20 cellular contexts compared by ENCODE assay signal in genomic region chr6:136307351-136307750, GRCh38. TPM values are rescaled to one million over a fixed set of nuclear protein-coding genes. Genes with fewer than 3 reads are reported as not detected.
DNase-seq lines count a peak whose midpoint lies in the region; ATAC-seq, FAIRE-seq and TF ChIP-seq lines count a peak whose summit lies in the region.
"Had no signal": no experiment of that assay in that cellular context is flagged by ENCODE, and none has a peak within 500 bp of the region (broad histone marks: within the 10 kb centered on the region; RNA-seq: fewer than 3 reads in every experiment).

No MANE protein-coding gene starts in this region.

- no peak overlapping the region for H3K4me2 ChIP-seq in GM12878 (ENCODE audit: control insufficient read depth, insufficient read depth)
- H3K4me2 ChIP-seq: A549 had no signal

- CTCF ChIA-PET in GM12878 (lab: Yijun Ruan, JAX): no interaction called here

- TF ChIP-seq CTCF in BE2C (IDR thresholded peaks at IDR 0.05; ENCODE audit: low read depth, low read length) (no peak), GM12878 (IDR thresholded peaks at IDR 0.05 in 2 of 3, conservative IDR thresholded peaks at IDR 0.05 in 1 of 3; ENCODE audit: control insufficient read depth in 2 of 3, extremely low read depth in 1 of 3, insufficient read depth in 1 of 3, low read depth in 3 of 3, low read length in 3 of 3) (no peak)

- no peak overlapping the region for H3K27ac ChIP-seq in GM12878 (ENCODE audit: control insufficient read depth, insufficient read depth)
- H3K27ac ChIP-seq: A549, RWPE1 had no signal

- no peaks in the 10 kb centered on the region for H4K20me1 ChIP-seq in GM12878 (ENCODE audit: control insufficient read depth, insufficient read depth)

- H3K4me1 ChIP-seq in BE2C: peaks cover 18% of the 10 kb centered on the region
- no peaks in the 10 kb centered on the region for H3K4me1 ChIP-seq in GM12878 (ENCODE audit: control insufficient read depth, insufficient read depth, low read length)
- H3K4me1 ChIP-seq: A549 had no signal

- H3K79me2 ChIP-seq in GM12878 (ENCODE audit: control insufficient read depth, insufficient read depth, low read length): no peaks in the 10 kb centered on the region

- POLR2A ChIA-PET in GM12878 (lab: Charles Lee): no interaction called here

- no peak for FAIRE-seq in GM12878 (lab: Jason Lieb, UNC)
- FAIRE-seq: A549, G401.6, H1 had no signal

- BruUV-seq in GM12878 (replicated peaks; lab: Mats Ljungman, UMichigan): no TSS peak

- H3K4me3 ChIP-seq in BE2C (ENCODE audit: low read depth, low read length) (no peak overlapping the region), GM12878 (no peak overlapping the region)
- H3K4me3 ChIP-seq: A549 had no signal

- RAD21 ChIA-PET in GM12878 (lab: Charles Lee; ENCODE audit: unreplicated experiment): no interaction called here

- no peak overlapping the region for H2AFZ ChIP-seq in GM12878 (ENCODE audit: control insufficient read depth, low read depth, low read length)

- H3K9ac ChIP-seq in GM12878 (ENCODE audit: control insufficient read depth, insufficient read depth, low read length): no peak overlapping the region

- ATAC-seq in GM12878 (no peak), GM18519 (IDR thresholded peaks at IDR 0.05; ENCODE audit: low FRiP score, unreplicated experiment) (no peak)
- ATAC-seq: A549, HCT116, T-cell had no signal

- TF ChIP-seq EP300 in GM12878 (IDR thresholded peaks at IDR 0.05; ENCODE audit: borderline replicate concordance in 1 of 2, control insufficient read depth in 1 of 2, low read depth in 2 of 2, low read length in 2 of 2): no peak

- TF ChIP-seq RAD21 in GM12878 (IDR thresholded peaks at IDR 0.05; ENCODE audit: insufficient read depth, low read depth, low read length): no peak

- no peak for TF ChIP-seq POLR2A in GM12878 (IDR thresholded peaks at IDR 0.05; ENCODE audit: low read depth, low read length)

- SMC1A ChIA-PET in GM12878 (lab: Charles Lee; ENCODE audit: uncharacterized antibody, unreplicated experiment): no interaction called here

- H3K9me3 ChIP-seq in BE2C: no peaks in the 10 kb centered on the region
- no peaks in the 10 kb centered on the region for H3K9me3 ChIP-seq in GM12878 (replicated peaks; ENCODE audit: control insufficient read depth, insufficient read depth, low read length)
- H3K9me3 ChIP-seq: A549 had no signal

- DNase-seq in BE2C: peak; percentile 16
- DNase-seq in NCI-H1694 (lab: John Stamatoyannopoulos, UW): peak; percentile 35
- peak; percentile 31 for DNase-seq in NCI-H446 treated with DMSO at 0.1 percent for 48 hours (lab: John Stamatoyannopoulos, UW)
- no peak for DNase-seq in GM12878 (ENCODE audit: low read depth, low spot score)
- DNase-seq in activated naive CD4-positive, alpha-beta T cell treated with Interleukin-2 at 50 U/mL for 16 hours: no peak
- no peak for DNase-seq in GF-D8 (lab: John Stamatoyannopoulos, UW)
- DNase-seq: CD4-positive, CD25-positive, alpha-beta regulatory T cell; COR-L47; KG1; NCI-H1092; NCI-H1436; NCI-H2029; SHP77 treated with DMSO at 0.1 percent for 48 hours; T-cell had no signal

- in situ Hi-C loops in GM12878 (cut with MboI): no loop called here

- H3K27me3 ChIP-seq in BE2C (no peaks in the 10 kb centered on the region), GM12878 (replicated peaks in 1 of 2; ENCODE audit: control insufficient read depth in 2 of 2, insufficient read depth in 2 of 2, low read length in 1 of 2) (no peaks in the 10 kb centered on the region; a peak in 2 of 4 replicates)

- intact Hi-C loops in GM12878 (cut with micrococcal nuclease; ENCODE audit: unreplicated experiment): no loop called here

- H3K36me3 ChIP-seq in BE2C (no peaks in the 10 kb centered on the region), GM12878 (ENCODE audit: control insufficient read depth in 2 of 2, insufficient read depth in 2 of 2, low read length in 1 of 2) (no peaks in the 10 kb centered on the region)

TF ChIP-seq in GM12878, 131 proteins besides CTCF, POLR2A, EP300 and RAD21 (continues in another document):
- TF ChIP-seq ZBTB40 (IDR thresholded peaks at IDR 0.05; ENCODE audit: borderline replicate concordance): peak; percentile 52; the same call in 1 of the 2 replicates
- TF ChIP-seq ZBTB33 (IDR thresholded peaks at IDR 0.05): no peak

RNA-seq across cellular contexts. Expression of gene BCLAF1, which starts 17.7 kb away (rescaled TPM):
- polyA plus RNA-seq in BE2C (2012; ENCODE audit: insufficient read depth, insufficient read length, low read depth): 87.7 TPM
- 432 and 455 TPM in 2 replicates for total RNA-seq in GM12878 (2013; cell fraction: nucleolus; rRNA removed)
- total RNA-seq in GM12878 (2014; rRNA removed) (94.1 and 115 TPM in 2 replicates), GM12878 (2014; rRNA removed; fragmentation: Illumina TruSeq; extraction: Trizol) (219 TPM in 2 replicates), GM12878 (2021) (139 and 154 TPM in 2 replicates)
- 30.6 TPM for polyA plus RNA-seq in GM12878 (2011; ENCODE audit: low read depth)
- polyA plus RNA-seq in GM12878 (2011; rRNA removed) (111 and 160 TPM in 2 replicates), GM12878 (2014; fragmentation: Illumina TruSeq; extraction: Trizol) (223 and 237 TPM in 2 replicates), GM12878 (2014; fragmentation: Nextera tagmentation; extraction: Ambion mirVana) (10 to 100 TPM; 56.0 to 62.1 TPM), GM12878 (2014; rRNA removed) (77.0 and 87.9 TPM in 2 replicates), GM12878 (2016; fragmentation: Nextera tagmentation; extraction: Ambion mirVana) (100 to 1,000 TPM; 117 to 122 TPM)
- 37.2 and 38.3 TPM in 2 replicates for polyA plus RNA-seq in GM12878 (2011; cell fraction: cytosol; rRNA removed)
- polyA plus RNA-seq in GM12878 (2011; cell fraction: nucleus; rRNA removed): 128 and 129 TPM in 2 replicates
- polyA plus RNA-seq in GM12878 (2012): 45.4 and 59.9 TPM in 2 replicates
- 115 and 161 TPM in 2 replicates for polyA minus RNA-seq in GM12878 (2011; rRNA and poly(A)+ RNA removed)
- 50.0 and 64.0 TPM in 2 replicates for polyA minus RNA-seq in GM12878 (2011; cell fraction: cytosol; rRNA and poly(A)+ RNA removed)
- polyA minus RNA-seq in GM12878 (2011; cell fraction: nucleus; rRNA and poly(A)+ RNA removed): 129 and 170 TPM in 2 replicates

RNA-seq across cellular contexts. Expression of gene MTFR2, which starts 57.2 kb away (rescaled TPM):
- polyA plus RNA-seq in BE2C (2012; ENCODE audit: insufficient read depth, insufficient read length, low read depth): 2.3 TPM
- 20.1 and 20.2 TPM in 2 replicates for total RNA-seq in GM12878 (2013; cell fraction: nucleolus; rRNA removed)
- total RNA-seq in GM12878 (2014; rRNA removed) (7.3 and 9.3 TPM in 2 replicates), GM12878 (2014; rRNA removed; fragmentation: Illumina TruSeq; extraction: Trizol) (13.3 and 13.7 TPM in 2 replicates), GM12878 (2021) (13.6 and 17.6 TPM in 2 replicates)
- 8.0 TPM for polyA plus RNA-seq in GM12878 (2011; ENCODE audit: low read depth)
- polyA plus RNA-seq in GM12878 (2011; rRNA removed) (31.0 and 40.6 TPM in 2 replicates), GM12878 (2014; fragmentation: Illumina TruSeq; extraction: Trizol) (33.5 and 46.2 TPM in 2 replicates), GM12878 (2014; fragmentation: Nextera tagmentation; extraction: Ambion mirVana) (10 to 100 TPM; 24.6 to 26.9 TPM), GM12878 (2014; rRNA removed) (16.8 and 20.8 TPM in 2 replicates), GM12878 (2016; fragmentation: Nextera tagmentation; extraction: Ambion mirVana) (10 to 100 TPM; 25.9 to 29.2 TPM)
- polyA plus RNA-seq in GM12878 (2011; cell fraction: cytosol; rRNA removed): 23.1 and 27.0 TPM in 2 replicates
- 20.9 and 22.5 TPM in 2 replicates for polyA plus RNA-seq in GM12878 (2011; cell fraction: nucleus; rRNA removed)
- 10.1 and 10.8 TPM in 2 replicates for polyA plus RNA-seq in GM12878 (2012)
- polyA minus RNA-seq in GM12878 (2011; rRNA and poly(A)+ RNA removed): 22.4 and 25.4 TPM in 2 replicates
- 5.4 and 6.4 TPM in 2 replicates for polyA minus RNA-seq in GM12878 (2011; cell fraction: cytosol; rRNA and poly(A)+ RNA removed)
- polyA minus RNA-seq in GM12878 (2011; cell fraction: nucleus; rRNA and poly(A)+ RNA removed): 14.5 and 30.1 TPM in 2 replicates

Comparison
In these comparisons a context has a peak if more than half of its experiments do, and no peak if none do; other contexts are left out.
1. DNase-seq: peak in BE2C (single experiment), NCI-H1694 (single experiment) and NCI-H446 treated with DMSO at 0.1 percent for 48 hours (single experiment); none in GM12878 (single experiment), activated naive CD4-positive, alpha-beta T cell treated with Interleukin-2 at 50 U/mL for 16 hours (single experiment) and GF-D8 (single experiment).